8 cellular contexts compared by ENCODE assay signal in the genomic region with DNA sequence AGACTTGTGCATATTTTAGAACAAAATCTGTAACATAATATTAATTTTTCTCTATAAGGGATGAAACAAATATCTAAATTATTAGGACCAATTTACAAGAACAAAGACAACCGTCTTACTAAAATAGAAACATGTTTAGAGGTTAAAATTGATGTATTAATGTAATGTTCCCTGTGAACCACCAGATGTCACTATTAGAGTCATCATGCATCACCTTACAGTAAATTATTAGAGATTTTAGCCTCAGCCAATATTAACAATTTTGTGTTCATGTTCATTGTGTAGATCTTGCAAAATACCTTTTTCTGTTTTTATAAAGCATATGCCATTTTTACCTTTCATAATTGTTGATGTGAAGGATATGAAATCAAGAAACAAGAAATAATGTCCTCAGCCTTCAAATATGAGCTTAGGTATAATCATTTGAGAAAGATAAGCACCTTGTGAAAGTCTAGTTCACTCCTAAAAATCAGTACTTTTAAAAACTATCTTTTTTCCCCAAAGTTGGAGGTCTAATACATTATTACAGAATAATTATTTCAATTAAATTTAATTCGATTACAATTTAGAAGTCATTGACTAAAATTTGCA.
DNase-seq lines count a peak whose midpoint lies in the region; ATAC-seq and TF ChIP-seq lines count a peak whose summit lies in the region.

No MANE protein-coding gene starts in this region.

- H3K4me1 ChIP-seq in heart left ventricle, result no peaks in the 10 kb centered on the region
- no peaks in the 10 kb centered on the region for H3K4me1 ChIP-seq in upper lobe of left lung

- TF ChIP-seq POLR2A in heart left ventricle (IDR thresholded peaks at IDR 0.05) (no peak), upper lobe of left lung (IDR thresholded peaks at IDR 0.05) (no peak)

- intact Hi-C loops in heart left ventricle (cut with DNase I) (loop anchor here in 8 of 10 donors (5.0 to 10.0 kb wide), 5 partner anchors 882 to 1302 kb away; no protein-coding TSS in a partner anchor), Right ventricle myocardium superior (cut with DNase I) (loop anchor here (10.0 kb wide), 1 partner anchor 1252 kb away; no protein-coding TSS in a partner anchor)

- TF ChIP-seq CTCF in heart left ventricle (IDR thresholded peaks at IDR 0.05) (peak; percentile 30 to 68 (median 56)), upper lobe of left lung (IDR thresholded peaks at IDR 0.05) (peak in 3 of 6 experiments; percentile 28 to 38 (median 33))

- H3K27ac ChIP-seq in heart left ventricle (no peak overlapping the region), upper lobe of left lung (no peak overlapping the region)

- peaks cover 0 to 9% (median 0%) of the 10 kb centered on the region in 9 donors for H3K27me3 ChIP-seq in heart left ventricle
- no peaks in the 10 kb centered on the region for H3K27me3 ChIP-seq in upper lobe of left lung

- DNase-seq in heart left ventricle (no peak), Right ventricle myocardium superior (no peak), SW480 (ENCODE audit: low spot score) (peak; percentile 37), left lobe of liver (ENCODE audit: low spot score) (no peak), cortex of kidney (lab: John Stamatoyannopoulos, UW) (no peak), mesenteric fat pad (ENCODE audit: low spot score) (no peak), upper lobe of left lung (no peak)

- TF ChIP-seq EP300 in upper lobe of left lung (IDR thresholded peaks at IDR 0.05), result no peak

- H3K9me3 ChIP-seq in heart left ventricle (no peaks in the 10 kb centered on the region), upper lobe of left lung (no peaks in the 10 kb centered on the region)

- no peak for ATAC-seq in heart left ventricle
- no peak for ATAC-seq in Right ventricle myocardium superior (ENCODE audit: poor library complexity)
- ATAC-seq in HG03442 (IDR thresholded peaks at IDR 0.05; ENCODE audit: unreplicated experiment), result peak; percentile 67
- ATAC-seq in left lobe of liver, result peak; percentile 67
- ATAC-seq in upper lobe of left lung (ENCODE audit: low FRiP score in 2 of 2), result no peak

- H3K4me3 ChIP-seq in heart left ventricle, result no peak overlapping the region
- no peak overlapping the region for H3K4me3 ChIP-seq in upper lobe of left lung

- H3K36me3 ChIP-seq in heart left ventricle (no peaks in the 10 kb centered on the region), upper lobe of left lung (no peaks in the 10 kb centered on the region)

- WGBS in heart left ventricle, 4 donors, result 51 to 54% (median 53%) methylated on average over 2 of the region's 2 CpGs
- WGBS in upper lobe of left lung, 2 donors, result 46 to 58% methylated on average over 2 of the region's 2 CpGs

Comparison
In these comparisons a context has a peak if more than half of its experiments do, and no peak if none do; other contexts are left out.
1. ATAC-seq: peak in HG03442 (single experiment) and left lobe of liver (single experiment); none in heart left ventricle (0 of 4), Right ventricle myocardium superior (single experiment) and upper lobe of left lung (0 of 2).